Comparison of ENCODE assay signal across 7 cellular contexts in genomic region chr1:30718091-30718635, GRCh38. TPM values are rescaled to one million over a fixed set of nuclear protein-coding genes. Genes with fewer than 3 reads are reported as not detected.
DNase-seq lines count a peak whose midpoint lies in the region; ATAC-seq, FAIRE-seq and TF ChIP-seq lines count a peak whose summit lies in the region.

No MANE protein-coding gene starts in this region.

- H3K9ac ChIP-seq in astrocyte (ENCODE audit: low read length): peak overlapping the region; percentile 48

- no peak for TF ChIP-seq CTCF in astrocyte (IDR thresholded peaks at IDR 0.05; ENCODE audit: insufficient read depth, low read depth, low read length)
- TF ChIP-seq CTCF in retinal pigment epithelial cell (conservative IDR thresholded peaks at IDR 0.05; ENCODE audit: low read depth, low read length): no peak

- H3K4me1 ChIP-seq in astrocyte (ENCODE audit: insufficient read depth, low read length): peaks cover 6% of the 10 kb centered on the region

- H2AFZ ChIP-seq in astrocyte (ENCODE audit: low read depth, low read length): peak overlapping the region; percentile 65

- peak overlapping the region; percentile 79 for H3K4me3 Mint-ChIP-seq in astrocyte (ENCODE audit: unreplicated experiment)

- H3K27ac ChIP-seq in astrocyte (ENCODE audit: low read depth, low read length): peak overlapping the region; percentile 29

- H3K9me3 Mint-ChIP-seq in astrocyte (ENCODE audit: unreplicated experiment): peaks cover 2% of the 10 kb centered on the region

- peaks cover 6% of the 10 kb centered on the region for H4K20me1 ChIP-seq in astrocyte (ENCODE audit: insufficient read depth, low read length)

- no peaks in the 10 kb centered on the region for H3K36me3 ChIP-seq in astrocyte (ENCODE audit: insufficient read depth, low read length)

- H3K79me2 ChIP-seq in astrocyte (ENCODE audit: insufficient read depth, low read length): no peaks in the 10 kb centered on the region

- ATAC-seq in GM18502 (IDR thresholded peaks at IDR 0.05; ENCODE audit: poor library complexity, unreplicated experiment): peak; percentile 87
- peak; percentile 75 for ATAC-seq in HG02973 (IDR thresholded peaks at IDR 0.05; ENCODE audit: unreplicated experiment)

- no peaks in the 10 kb centered on the region for H3K27me3 ChIP-seq in astrocyte (ENCODE audit: insufficient read depth, low read length)

- H3K9me3 ChIP-seq in astrocyte (ENCODE audit: insufficient read depth, low read depth, low read length): no peaks in the 10 kb centered on the region

- H3K4me3 ChIP-seq in astrocyte (ENCODE audit: insufficient read depth, low read depth, low read length) (peak overlapping the region; percentile 52), retinal pigment epithelial cell (ENCODE audit: low read length) (peak overlapping the region; percentile 30)

- no peak for FAIRE-seq in astrocyte (lab: Jason Lieb, UNC)

- H3K4me2 ChIP-seq in astrocyte (ENCODE audit: low read length): peak overlapping the region; percentile 75

- H3K27ac Mint-ChIP-seq in astrocyte (ENCODE audit: unreplicated experiment): peak overlapping the region; percentile 72

- peaks cover 6% of the 10 kb centered on the region for H3K4me1 Mint-ChIP-seq in astrocyte (ENCODE audit: low read depth, unreplicated experiment)

- peaks cover 3% of the 10 kb centered on the region for H3K36me3 Mint-ChIP-seq in astrocyte (ENCODE audit: low read depth, unreplicated experiment)

- H3K27me3 Mint-ChIP-seq in astrocyte (ENCODE audit: low read depth, unreplicated experiment): no peaks in the 10 kb centered on the region

- DNase-seq in NCI-H2029 (lab: John Stamatoyannopoulos, UW): peak; percentile 97
- DNase-seq in T-helper 22 cell (ENCODE audit: low read depth): peak; percentile 98
- DNase-seq in astrocyte (ENCODE audit: low read depth): peak; percentile 85
- peak; percentile 84 for DNase-seq in hepatic stellate cell (ENCODE audit: low spot score)
- peak; percentile 88 for DNase-seq in retinal pigment epithelial cell (ENCODE audit: low read depth)

RNA-seq across cellular contexts. Expression of gene MATN1, which starts 5.2 kb away (rescaled TPM):
- 0.32 and 0.34 TPM in 2 replicates for total RNA-seq in astrocyte

RNA-seq across cellular contexts. Expression of gene LAPTM5, which starts 39.4 kb away (rescaled TPM):
- total RNA-seq in astrocyte: 0.77 and 0.89 TPM in 2 replicates

Comparison
In these comparisons a context has a peak if more than half of its experiments do, and no peak if none do; other contexts are left out.
1. Peak in every context shown above with its lines: DNase-seq, ATAC-seq, H3K4me3 ChIP-seq and H3K27ac ChIP-seq.